8 cellular contexts compared by ENCODE assay signal in genomic region chr17:60392042-60392844, GRCh38. TPM values are rescaled to one million over a fixed set of nuclear protein-coding genes. Genes with fewer than 3 reads are reported as not detected.
DNase-seq lines count a peak whose midpoint lies in the region; TF ChIP-seq lines count a peak whose summit lies in the region.

TSS of gene USP32 (minus strand) at chr17:60392133. CDS start at chr17:60391939, 194 bp downstream.

- CTCF ChIA-PET in HEK293T (lab: Yijun Ruan, JAX), result no interaction called here

- H3K9ac ChIP-seq in SK-N-MC (ENCODE audit: insufficient read length), result peak within 1 kb of the TSS; percentile 86

- POLR2A ChIA-PET in HEK293T (lab: Yijun Ruan, JAX), result interaction anchor here (0.5 to 1.8 kb wide), 14 partner anchors 8 to 160 kb away, joined by 3 to 14 read pairs (median 4); no protein-coding TSS in a partner anchor

- no peaks in the 10 kb centered on the region for H3K9me3 ChIP-seq in SK-N-MC (ENCODE audit: low read depth, low read length)

- H3K27ac ChIP-seq in SK-N-MC (peak within 1 kb of the TSS; percentile 91), temporal lobe (ENCODE audit: low read depth, low read length) (peak within 1 kb of the TSS; percentile 97)

- DNase-seq in GM04504 (ENCODE audit: low read depth), result peak; percentile 97
- DNase-seq in HEK293T (ENCODE audit: extremely low spot score), result peak; percentile 93
- DNase-seq in NAMALWA (ENCODE audit: low spot score), result peak; percentile 97
- peak; percentile 57 for DNase-seq in SK-N-MC (ENCODE audit: low read depth, low spot score)
- DNase-seq in activated naive CD4-positive, alpha-beta T cell treated with anti-CD3 and anti-CD28 coated beads, Interleukin-2, amount 50 U/mL, for 16 hours, result peak; percentile 97
- DNase-seq in globus pallidus (ENCODE audit: low spot score), result peak; percentile 98
- DNase-seq in occipital lobe (lab: John Stamatoyannopoulos, UW), result peak; percentile 97

- H3K4me3 ChIP-seq in SK-N-MC, result peak within 1 kb of the TSS; percentile 96

- no peaks in the 10 kb centered on the region for H3K36me3 ChIP-seq in SK-N-MC (ENCODE audit: insufficient read depth, low read length)

TF ChIP-seq in HEK293T, 16 proteins besides CTCF, POLR2A, EP300 and RAD21:
- TF ChIP-seq L3MBTL2 (conservative IDR thresholded peaks at IDR 0.05) (peak; percentile 84), TARDBP (IDR thresholded peaks at IDR 0.05) (no peak), ARNT (IDR thresholded peaks at IDR 0.05) (0 out of 2 replicates have a peak, but pooled peaks have one; percentile 27), SUZ12 (IDR thresholded peaks at IDR 0.05) (no peak), FOXM1 (IDR thresholded peaks at IDR 0.05; ENCODE audit: borderline replicate concordance) (peak; percentile 93), ZNF384 (IDR thresholded peaks at IDR 0.05) (no peak), FOXK2 (IDR thresholded peaks at IDR 0.05) (no peak), NFRKB (IDR thresholded peaks at IDR 0.05) (no peak), BHLHE40 (IDR thresholded peaks at IDR 0.05; ENCODE audit: borderline replicate concordance) (no peak), PKNOX1 (IDR thresholded peaks at IDR 0.05) (no peak), HDGF (IDR thresholded peaks at IDR 0.05; ENCODE audit: borderline replicate concordance) (peak; percentile 65; the same call in 1 of the 2 replicates), CTBP1 (IDR thresholded peaks at IDR 0.05; ENCODE audit: borderline replicate concordance) (peak; percentile 53), LEF1 (IDR thresholded peaks at IDR 0.05; ENCODE audit: borderline replicate concordance) (0 out of 2 replicates have a peak, but pooled peaks have one; percentile 28), SP1 (IDR thresholded peaks at IDR 0.05) (no peak), FOXA1 (IDR thresholded peaks at IDR 0.05) (no peak), ELF4 (IDR thresholded peaks at IDR 0.05) (peak; percentile 68)

RNA-seq across cellular contexts. Expression of gene USP32, which starts in this region (rescaled TPM):
- 71.0 TPM for total RNA-seq in occipital lobe
- total RNA-seq in temporal lobe, result 77.4 TPM

Comparison
In these comparisons a context has a peak if more than half of its experiments do, and no peak if none do; other contexts are left out.
1. Peak in every context shown above with its lines: DNase-seq, H3K4me3 ChIP-seq and H3K27ac ChIP-seq.